Comparison of ENCODE assay signal across 26 cellular contexts in the genomic region with DNA sequence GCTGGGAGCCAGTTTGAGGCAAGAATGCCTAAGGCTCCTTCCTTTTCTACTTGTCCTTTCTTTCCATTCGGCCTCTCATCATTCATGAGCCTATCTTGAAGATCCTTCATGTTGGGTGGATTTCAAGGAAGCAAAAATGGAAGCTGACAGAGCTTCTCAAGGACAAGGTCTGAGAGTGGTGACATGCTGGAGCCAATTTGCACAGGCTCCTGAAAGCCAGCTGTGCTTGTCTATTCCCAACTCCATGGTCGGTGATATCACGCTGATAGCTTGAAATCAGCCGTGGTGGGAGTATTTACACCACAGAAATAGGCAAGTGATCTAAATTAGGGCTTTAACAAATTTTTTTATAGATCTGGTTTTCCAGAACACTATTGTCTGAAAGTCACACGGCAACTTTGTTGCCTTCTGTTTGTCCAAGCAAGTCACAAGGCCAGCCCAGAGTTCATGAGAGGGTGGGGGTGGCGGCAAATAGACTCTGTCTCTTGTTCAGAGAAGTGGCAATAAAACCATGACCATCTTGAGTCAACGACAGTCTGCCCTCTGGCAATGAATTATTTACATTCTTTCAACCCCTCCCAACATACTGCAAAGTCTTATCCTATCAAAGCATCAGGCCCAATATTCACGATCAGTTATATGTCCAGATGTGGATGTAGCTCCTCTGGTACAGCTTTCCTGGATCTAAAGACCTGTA. TPM values are rescaled to one million over a fixed set of nuclear protein-coding genes. Genes with fewer than 3 reads are reported as not detected.
DNase-seq lines count a peak whose midpoint lies in the region; ATAC-seq and TF ChIP-seq lines count a peak whose summit lies in the region.
"Had no signal": no experiment of that assay in that cellular context is flagged by ENCODE, and none has a peak within 500 bp of the region (broad histone marks: within the 10 kb centered on the region; RNA-seq: fewer than 3 reads in every experiment).

No MANE protein-coding gene starts in this region.

- in situ Hi-C loops in Caki2 (cut with HindIII; ENCODE audit: low pct_unique_long_range_greater_than_20kb, low sequenced_read_pairs) (no loop called here), GM13976 (cut with MboI; ENCODE audit: low sequenced_read_pairs, unreplicated experiment) (no loop called here)

- H3K27ac ChIP-seq in colonic mucosa (peak overlapping the region; percentile 78), osteoblast (ENCODE audit: low read depth, low read length) (no peak overlapping the region)
- H3K27ac ChIP-seq in naive thymus-derived CD4-positive, alpha-beta T cell (ENCODE audit: low read depth, low read length): no peak overlapping the region
- H3K27ac ChIP-seq: epithelial cell of prostate, neutrophil, thyroid gland had no signal

- H3K36me3 ChIP-seq in colonic mucosa: no peaks in the 10 kb centered on the region
- H3K36me3 ChIP-seq in osteoblast (ENCODE audit: insufficient read depth, low read length): no peaks in the 10 kb centered on the region
- no peaks in the 10 kb centered on the region for H3K36me3 ChIP-seq in naive thymus-derived CD4-positive, alpha-beta T cell (ENCODE audit: control insufficient read depth in 2 of 3, insufficient read depth in 3 of 3, low read length in 3 of 3)
- H3K36me3 ChIP-seq: MG63, neutrophil, thyroid gland had no signal

- H3K9me3 ChIP-seq in colonic mucosa: no peaks in the 10 kb centered on the region
- H3K9me3 ChIP-seq in osteoblast (ENCODE audit: low read depth, low read length): no peaks in the 10 kb centered on the region
- no peaks in the 10 kb centered on the region for H3K9me3 ChIP-seq in naive thymus-derived CD4-positive, alpha-beta T cell (ENCODE audit: control insufficient read depth in 2 of 3, low read length in 3 of 3)
- H3K9me3 ChIP-seq: MG63, neutrophil, thyroid gland had no signal

- no peaks in the 10 kb centered on the region for H4K20me1 ChIP-seq in osteoblast (ENCODE audit: insufficient read depth, low read length)

- no peak overlapping the region for H2AFZ ChIP-seq in osteoblast (ENCODE audit: low read length)

- POLR2A ChIA-PET in naive thymus-derived CD4-positive, alpha-beta T cell (lab: Charles Lee): interaction anchor here (0.7 kb wide), 1 partner anchor 25 kb away, joined by 3 read pairs; no protein-coding TSS in a partner anchor

- intact Hi-C loops in colonic mucosa (cut with DNase I): no loop called here
- intact Hi-C loops in naive thymus-derived CD4-positive, alpha-beta T cell (cut with micrococcal nuclease): no loop called here

- DNase-seq in Caki2 (ENCODE audit: low read depth) (peak; percentile 44), LNCaP clone FGC (ENCODE audit: low read depth) (peak; percentile 28), colonic mucosa (peak; percentile 85), osteoblast (ENCODE audit: insufficient read length, low spot score, missing footprints) (peak; percentile 8), SHP77 (lab: John Stamatoyannopoulos, UW) (no peak), NCI-H2227 (lab: John Stamatoyannopoulos, UW; ENCODE audit: unreplicated experiment) (no peak), GM13976 (ENCODE audit: low spot score) (no peak)
- no peak for DNase-seq in naive thymus-derived CD4-positive, alpha-beta T cell
- DNase-seq: activated CD4-positive, alpha-beta T cell treated with anti-CD3 and anti-CD28 coated beads for 48 hours; activated CD8-positive, alpha-beta memory T cell treated with anti-CD3 and anti-CD28 coated beads, Interleukin-2, amount 10 ng/mL, durations not matched to agents 7 days and 5 days; CD8-positive, alpha-beta memory T cell; DMS79 treated with DMSO at 0.1 percent for 48 hours; MG63; NCI-H1436; NCI-H2107; NCI-H524; stimulated activated CD4-positive, alpha-beta T cell treated with anti-CD3 and anti-CD28 coated beads, Interleukin-2, amount 100 ng/mL, for 48 hours; stimulated activated naive CD4-positive, alpha-beta T cell treated with Interleukin-2 at 50 U/mL for 16 hours; T-helper 1 cell; thyroid gland had no signal

- no peak for ATAC-seq in naive thymus-derived CD4-positive, alpha-beta T cell
- ATAC-seq: activated CD8-positive, alpha-beta memory T cell treated with anti-CD3 and anti-CD28 coated beads, Interleukin-2, amount 10 ng/mL, durations not matched to agents 7 days and 5 days; activated T-helper 17 cell treated with anti-CD3 and anti-CD28 coated beads, Interleukin-2, amount 50 U/mL, for 72 hours; Right ventricle myocardium inferior had no signal

- H3K4me3 Mint-ChIP-seq in naive thymus-derived CD4-positive, alpha-beta T cell: no peak overlapping the region
- H3K4me3 Mint-ChIP-seq: activated CD8-positive, alpha-beta memory T cell treated with anti-CD3 and anti-CD28 coated beads, Interleukin-2, amount 10 ng/mL, durations not matched to agents 7 days and 5 days; activated naive CD8-positive, alpha-beta T cell; activated T-helper 17 cell treated with anti-CD3 and anti-CD28 coated beads, Interleukin-2, amount 50 U/mL, for 72 hours; CD8-positive, alpha-beta memory T cell had no signal

- H3K9me3 Mint-ChIP-seq in naive thymus-derived CD4-positive, alpha-beta T cell: peaks cover 0 to 3% (median 0%) of the 10 kb centered on the region in 11 donors
- H3K9me3 Mint-ChIP-seq: activated T-helper 17 cell treated with anti-CD3 and anti-CD28 coated beads, Interleukin-2, amount 50 U/mL, for 72 hours; CD8-positive, alpha-beta memory T cell had no signal

- H3K4me2 ChIP-seq in osteoblast (ENCODE audit: insufficient read depth, low read length): no peak overlapping the region
- H3K4me2 ChIP-seq: smooth muscle cell had no signal

- no peak overlapping the region for H3K27ac Mint-ChIP-seq in naive thymus-derived CD4-positive, alpha-beta T cell
- H3K27ac Mint-ChIP-seq: activated CD8-positive, alpha-beta memory T cell treated with anti-CD3 and anti-CD28 coated beads, Interleukin-2, amount 10 ng/mL, durations not matched to agents 7 days and 5 days; activated naive CD8-positive, alpha-beta T cell; activated T-helper 17 cell treated with anti-CD3 and anti-CD28 coated beads, Interleukin-2, amount 50 U/mL, for 72 hours; CD8-positive, alpha-beta memory T cell had no signal

- CTCF ChIA-PET in naive thymus-derived CD4-positive, alpha-beta T cell (lab: Charles Lee): no interaction called here

- no peaks in the 10 kb centered on the region for H3K79me2 ChIP-seq in osteoblast (ENCODE audit: insufficient read depth, low read length)

- no peak overlapping the region for H3K9ac ChIP-seq in colonic mucosa (ENCODE audit: low read depth in 2 of 2, low read length in 2 of 2)

- no peaks in the 10 kb centered on the region for H3K27me3 ChIP-seq in colonic mucosa
- H3K27me3 ChIP-seq in osteoblast (ENCODE audit: insufficient read depth, low read length): no peaks in the 10 kb centered on the region
- no peaks in the 10 kb centered on the region for H3K27me3 ChIP-seq in naive thymus-derived CD4-positive, alpha-beta T cell (ENCODE audit: control insufficient read depth in 2 of 2, insufficient read depth in 2 of 2, low read length in 2 of 2)
- H3K27me3 ChIP-seq: MG63, neutrophil, thyroid gland had no signal

- no peak for TF ChIP-seq CTCF in LNCaP clone FGC (IDR thresholded peaks at IDR 0.05; ENCODE audit: control insufficient read depth, extremely low read depth, insufficient read depth)
- no peak for TF ChIP-seq CTCF in colonic mucosa (IDR thresholded peaks at IDR 0.05)
- TF ChIP-seq CTCF in osteoblast (IDR thresholded peaks at IDR 0.05; ENCODE audit: extremely low read depth, low read depth, low read length): no peak
- TF ChIP-seq CTCF in GM13976 (IDR thresholded peaks at IDR 0.05; ENCODE audit: borderline replicate concordance, control extremely low read depth, extremely low read depth, insufficient read depth, missing control alignments): no peak

- H3K4me1 ChIP-seq in colonic mucosa (no peaks in the 10 kb centered on the region), osteoblast (ENCODE audit: insufficient read depth, low read length) (no peaks in the 10 kb centered on the region)
- H3K4me1 ChIP-seq in naive thymus-derived CD4-positive, alpha-beta T cell (ENCODE audit: control insufficient read depth in 2 of 2, insufficient read depth in 2 of 2, low read length in 2 of 2): no peaks in the 10 kb centered on the region
- H3K4me1 ChIP-seq: thyroid gland had no signal

- H3K4me1 Mint-ChIP-seq in naive thymus-derived CD4-positive, alpha-beta T cell: no peaks in the 10 kb centered on the region
- H3K4me1 Mint-ChIP-seq: activated CD8-positive, alpha-beta memory T cell treated with anti-CD3 and anti-CD28 coated beads, Interleukin-2, amount 10 ng/mL, durations not matched to agents 7 days and 5 days; activated T-helper 17 cell treated with anti-CD3 and anti-CD28 coated beads, Interleukin-2, amount 50 U/mL, for 72 hours; CD8-positive, alpha-beta memory T cell had no signal

- no peak overlapping the region for H3K4me3 ChIP-seq in LNCaP clone FGC (ENCODE audit: low read depth, low read length)
- H3K4me3 ChIP-seq in colonic mucosa: no peak overlapping the region
- no peak overlapping the region for H3K4me3 ChIP-seq in osteoblast (ENCODE audit: insufficient read depth, low read length)
- H3K4me3 ChIP-seq in naive thymus-derived CD4-positive, alpha-beta T cell (ENCODE audit: low read length): no peak overlapping the region
- H3K4me3 ChIP-seq: MG63, smooth muscle cell, thyroid gland had no signal

- peaks cover 0 to 18% (median 0%) of the 10 kb centered on the region in 5 donors for H3K36me3 Mint-ChIP-seq in naive thymus-derived CD4-positive, alpha-beta T cell
- H3K36me3 Mint-ChIP-seq: activated naive CD8-positive, alpha-beta T cell had no signal

- no peaks in the 10 kb centered on the region for H3K27me3 Mint-ChIP-seq in naive thymus-derived CD4-positive, alpha-beta T cell
- H3K27me3 Mint-ChIP-seq: activated CD8-positive, alpha-beta memory T cell treated with anti-CD3 and anti-CD28 coated beads, Interleukin-2, amount 10 ng/mL, durations not matched to agents 7 days and 5 days; activated naive CD8-positive, alpha-beta T cell; activated T-helper 17 cell treated with anti-CD3 and anti-CD28 coated beads, Interleukin-2, amount 50 U/mL, for 72 hours had no signal

RNA-seq across cellular contexts. Expression of a gene that starts 49.9 kb away (rescaled TPM):
- total RNA-seq in Caki2 (2014; rRNA removed; shearing (Covaris generic); ENCODE audit: low replicate concordance): 126 and 156 TPM in 2 replicates
- total RNA-seq in colonic mucosa (100 to 1,000 TPM in 1 of 2 donors, 10 to 100 TPM in 1; 85.1 to 121 TPM), osteoblast (239 and 245 TPM in 2 replicates)
- total RNA-seq in naive thymus-derived CD4-positive, alpha-beta T cell: 10 to 100 TPM; 20.9 to 33.4 (median 26.4) TPM
- polyA plus RNA-seq in naive thymus-derived CD4-positive, alpha-beta T cell: 1 to 10 TPM; 3.8 to 5.4 TPM

Comparison
In these comparisons a context has a peak if more than half of its experiments do, and no peak if none do; other contexts are left out.
1. DNase-seq: peak in Caki2 (single experiment), LNCaP clone FGC (single experiment), colonic mucosa (single experiment) and osteoblast (single experiment); none in SHP77 (0 of 2), NCI-H2227 (single experiment), naive thymus-derived CD4-positive, alpha-beta T cell (0 of 9) and GM13976 (single experiment).